Comparison of ENCODE assay signal across 11 cellular contexts in genomic region chr9:94922691-94923107, GRCh38.
A peak's percentile ranks its signal among the peaks of the same experiment; 100 is the strongest.
DNase-seq lines count a peak whose midpoint lies in the region; ATAC-seq, FAIRE-seq and TF ChIP-seq lines count a peak whose summit lies in the region.
"Had no signal": no experiment of that assay in that cellular context is flagged by ENCODE, and none has a peak within 500 bp of the region (broad histone marks: within the 10 kb centered on the region; RNA-seq: fewer than 3 reads in every experiment).

No MANE protein-coding gene starts in this region.

- no peaks in the 10 kb centered on the region for H3K27me3 Mint-ChIP-seq in activated naive CD8-positive, alpha-beta T cell treated with anti-CD3 and anti-CD28 coated beads, Interleukin-2, amount 50 U/mL, for 24 hours
- H3K27me3 Mint-ChIP-seq in endodermal cell (ENCODE audit: insufficient read depth) = no peaks in the 10 kb centered on the region

- TF ChIP-seq CTCF in sigmoid colon (IDR thresholded peaks at IDR 0.05) (no peak), endodermal cell (conservative IDR thresholded peaks at IDR 0.05) (no peak)

- ATAC-seq in SK-N-SH treated with all-trans-retinoic acid at 6 μM for 48 hours = peak; percentile 1; the same call in 1 of the 3 replicates
- peak; percentile 30 for ATAC-seq in Right ventricle myocardium superior (ENCODE audit: poor library complexity)
- ATAC-seq in HG03457 (IDR thresholded peaks at IDR 0.05; ENCODE audit: unreplicated experiment) = no peak
- no peak for ATAC-seq in activated naive CD8-positive, alpha-beta T cell treated with anti-CD3 and anti-CD28 coated beads, Interleukin-2, amount 50 U/mL, for 24 hours

- no peak for TF ChIP-seq POLR2A in GM12891 (IDR thresholded peaks at IDR 0.05; ENCODE audit: low read depth, low read length)
- no peak for TF ChIP-seq POLR2A in sigmoid colon (IDR thresholded peaks at IDR 0.05)

- H3K4me3 ChIP-seq in sigmoid colon = no peak overlapping the region
- H3K4me3 ChIP-seq in endodermal cell (ENCODE audit: low read length) = no peak overlapping the region

- H3K4me1 Mint-ChIP-seq in activated naive CD8-positive, alpha-beta T cell treated with anti-CD3 and anti-CD28 coated beads, Interleukin-2, amount 50 U/mL, for 24 hours = no peaks in the 10 kb centered on the region
- H3K4me1 Mint-ChIP-seq in endodermal cell = peaks cover 24% of the 10 kb centered on the region

- H3K27ac ChIP-seq in sigmoid colon (peak overlapping the region; percentile 72 to 86 (median 82)), endodermal cell (ENCODE audit: low read depth, low read length) (no peak overlapping the region)

- H3K36me3 Mint-ChIP-seq in activated naive CD8-positive, alpha-beta T cell treated with anti-CD3 and anti-CD28 coated beads, Interleukin-2, amount 50 U/mL, for 24 hours (ENCODE audit: low read depth) = no peaks in the 10 kb centered on the region
- H3K36me3 Mint-ChIP-seq in endodermal cell (ENCODE audit: low read depth) = peaks cover 13% of the 10 kb centered on the region

- 44 to 60% methylated on average over 5 of the region's 5 CpGs for WGBS in sigmoid colon, 2 donors
- WGBS in endodermal cell (ENCODE audit: insufficient coverage in 1 of 2, insufficient read length in 1 of 2), 2 experiments = 85 to 95% methylated on average over 5 of the region's 5 CpGs

- H3K9ac ChIP-seq in endodermal cell (ENCODE audit: extremely low read depth, low read length, poor library complexity, severe bottlenecking) = no peak overlapping the region

- peak; percentile 40 for FAIRE-seq in GM12891 (lab: Jason Lieb, UNC)

- H3K4me3 Mint-ChIP-seq in activated naive CD8-positive, alpha-beta T cell treated with anti-CD3 and anti-CD28 coated beads, Interleukin-2, amount 50 U/mL, for 24 hours = no peak overlapping the region
- H3K4me3 Mint-ChIP-seq in endodermal cell = no peak overlapping the region

- H3K9me3 ChIP-seq in sigmoid colon (no peaks in the 10 kb centered on the region), endodermal cell (ENCODE audit: control insufficient read depth, low read length) (no peaks in the 10 kb centered on the region)

- H3K27me3 ChIP-seq in sigmoid colon (no peaks in the 10 kb centered on the region), endodermal cell (ENCODE audit: control insufficient read depth, insufficient read depth, low read length, poor library complexity, severe bottlenecking) (no peaks in the 10 kb centered on the region)

- H3K4me1 ChIP-seq in sigmoid colon (peaks cover 0 to 50% (median 46%) of the 10 kb centered on the region in 4 donors), endodermal cell (ENCODE audit: control insufficient read depth, insufficient read depth, low read length) (peaks cover 9% of the 10 kb centered on the region)

- no peak for TF ChIP-seq EP300 in sigmoid colon (IDR thresholded peaks at IDR 0.05)

- intact Hi-C loops in Right ventricle myocardium superior (cut with DNase I) = no loop called here
- intact Hi-C loops in sigmoid colon (cut with DNase I) = loop anchor here (5.0 kb wide), 1 partner anchor 85 kb away; no protein-coding TSS in a partner anchor

- no peak for DNase-seq in GM12891 (ENCODE audit: insufficient read length, low spot score)
- no peak for DNase-seq in Right ventricle myocardium superior
- peak; percentile 86 for DNase-seq in sigmoid colon
- DNase-seq in NCI-H1930 (lab: John Stamatoyannopoulos, UW) = no peak
- DNase-seq in activated naive CD8-positive, alpha-beta T cell treated with anti-CD3 and anti-CD28 coated beads, Interleukin-2, amount 50 U/mL, for 24 hours = no peak
- no peak for DNase-seq in endodermal cell
- DNase-seq: activated naive CD4-positive, alpha-beta T cell treated with Interleukin-2 at 50 U/mL for 16 hours; midbrain; stimulated activated naive CD4-positive, alpha-beta T cell had no signal

- no peaks in the 10 kb centered on the region for H3K9me3 Mint-ChIP-seq in activated naive CD8-positive, alpha-beta T cell treated with anti-CD3 and anti-CD28 coated beads, Interleukin-2, amount 50 U/mL, for 24 hours
- no peaks in the 10 kb centered on the region for H3K9me3 Mint-ChIP-seq in endodermal cell

- H3K27ac Mint-ChIP-seq in activated naive CD8-positive, alpha-beta T cell treated with anti-CD3 and anti-CD28 coated beads, Interleukin-2, amount 50 U/mL, for 24 hours = no peak overlapping the region
- no peak overlapping the region for H3K27ac Mint-ChIP-seq in endodermal cell

- H3K36me3 ChIP-seq in sigmoid colon (no peaks in the 10 kb centered on the region), endodermal cell (ENCODE audit: control insufficient read depth, insufficient read depth, low read length) (no peaks in the 10 kb centered on the region)

TF ChIP-seq in GM12891, 5 proteins besides CTCF, POLR2A, EP300 and RAD21:
- TF ChIP-seq TAF1 (IDR thresholded peaks at IDR 0.05; ENCODE audit: low read depth, low read length) = no peak

TF ChIP-seq in SK-N-SH treated with all-trans-retinoic acid at 6 μM for 48 hours, 23 proteins besides CTCF, POLR2A, EP300 and RAD21:
- TF ChIP-seq TOX (CRISPR knock-in tag; IDR thresholded peaks at IDR 0.05; ENCODE audit: borderline replicate concordance) = no peak
- TF ChIP-seq, protein P1, sequence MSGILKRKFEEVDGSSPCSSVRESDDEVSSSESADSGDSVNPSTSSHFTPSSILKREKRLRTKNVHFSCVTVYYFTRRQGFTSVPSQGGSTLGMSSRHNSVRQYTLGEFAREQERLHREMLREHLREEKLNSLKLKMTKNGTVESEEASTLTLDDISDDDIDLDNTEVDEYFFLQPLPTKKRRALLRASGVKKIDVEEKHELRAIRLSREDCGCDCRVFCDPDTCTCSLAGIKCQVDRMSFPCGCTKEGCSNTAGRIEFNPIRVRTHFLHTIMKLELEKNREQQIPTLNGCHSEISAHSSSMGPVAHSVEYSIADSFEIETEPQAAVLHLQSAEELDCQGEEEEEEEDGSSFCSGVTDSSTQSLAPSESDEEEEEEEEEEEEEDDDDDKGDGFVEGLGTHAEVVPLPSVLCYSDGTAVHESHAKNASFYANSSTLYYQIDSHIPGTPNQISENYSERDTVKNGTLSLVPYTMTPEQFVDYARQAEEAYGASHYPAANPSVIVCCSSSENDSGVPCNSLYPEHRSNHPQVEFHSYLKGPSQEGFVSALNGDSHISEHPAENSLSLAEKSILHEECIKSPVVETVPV (CRISPR knock-in tag; IDR thresholded peaks at IDR 0.05) = no peak
- TF ChIP-seq ARNTL (CRISPR knock-in tag; IDR thresholded peaks at IDR 0.05; ENCODE audit: borderline replicate concordance, low read depth) = no peak
- no peak for TF ChIP-seq BACH2 (CRISPR knock-in tag; IDR thresholded peaks at IDR 0.05; ENCODE audit: borderline replicate concordance)
- no peak for TF ChIP-seq ESRRG (CRISPR knock-in tag; IDR thresholded peaks at IDR 0.05)
- TF ChIP-seq ZC3H10 (CRISPR knock-in tag; IDR thresholded peaks at IDR 0.05) = no peak
- no peak for TF ChIP-seq ZFP3 (CRISPR knock-in tag; IDR thresholded peaks at IDR 0.05)
- TF ChIP-seq, protein P2, sequence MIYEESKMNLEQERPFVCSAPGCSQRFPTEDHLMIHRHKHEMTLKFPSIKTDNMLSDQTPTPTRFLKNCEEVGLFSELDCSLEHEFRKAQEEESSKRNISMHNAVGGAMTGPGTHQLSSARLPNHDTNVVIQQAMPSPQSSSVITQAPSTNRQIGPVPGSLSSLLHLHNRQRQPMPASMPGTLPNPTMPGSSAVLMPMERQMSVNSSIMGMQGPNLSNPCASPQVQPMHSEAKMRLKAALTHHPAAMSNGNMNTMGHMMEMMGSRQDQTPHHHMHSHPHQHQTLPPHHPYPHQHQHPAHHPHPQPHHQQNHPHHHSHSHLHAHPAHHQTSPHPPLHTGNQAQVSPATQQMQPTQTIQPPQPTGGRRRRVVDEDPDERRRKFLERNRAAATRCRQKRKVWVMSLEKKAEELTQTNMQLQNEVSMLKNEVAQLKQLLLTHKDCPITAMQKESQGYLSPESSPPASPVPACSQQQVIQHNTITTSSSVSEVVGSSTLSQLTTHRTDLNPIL (CRISPR knock-in tag; IDR thresholded peaks at IDR 0.05; ENCODE audit: low read depth) = no peak
- no peak for TF ChIP-seq RARB (CRISPR knock-in tag; IDR thresholded peaks at IDR 0.05)
- TF ChIP-seq, protein P3, sequence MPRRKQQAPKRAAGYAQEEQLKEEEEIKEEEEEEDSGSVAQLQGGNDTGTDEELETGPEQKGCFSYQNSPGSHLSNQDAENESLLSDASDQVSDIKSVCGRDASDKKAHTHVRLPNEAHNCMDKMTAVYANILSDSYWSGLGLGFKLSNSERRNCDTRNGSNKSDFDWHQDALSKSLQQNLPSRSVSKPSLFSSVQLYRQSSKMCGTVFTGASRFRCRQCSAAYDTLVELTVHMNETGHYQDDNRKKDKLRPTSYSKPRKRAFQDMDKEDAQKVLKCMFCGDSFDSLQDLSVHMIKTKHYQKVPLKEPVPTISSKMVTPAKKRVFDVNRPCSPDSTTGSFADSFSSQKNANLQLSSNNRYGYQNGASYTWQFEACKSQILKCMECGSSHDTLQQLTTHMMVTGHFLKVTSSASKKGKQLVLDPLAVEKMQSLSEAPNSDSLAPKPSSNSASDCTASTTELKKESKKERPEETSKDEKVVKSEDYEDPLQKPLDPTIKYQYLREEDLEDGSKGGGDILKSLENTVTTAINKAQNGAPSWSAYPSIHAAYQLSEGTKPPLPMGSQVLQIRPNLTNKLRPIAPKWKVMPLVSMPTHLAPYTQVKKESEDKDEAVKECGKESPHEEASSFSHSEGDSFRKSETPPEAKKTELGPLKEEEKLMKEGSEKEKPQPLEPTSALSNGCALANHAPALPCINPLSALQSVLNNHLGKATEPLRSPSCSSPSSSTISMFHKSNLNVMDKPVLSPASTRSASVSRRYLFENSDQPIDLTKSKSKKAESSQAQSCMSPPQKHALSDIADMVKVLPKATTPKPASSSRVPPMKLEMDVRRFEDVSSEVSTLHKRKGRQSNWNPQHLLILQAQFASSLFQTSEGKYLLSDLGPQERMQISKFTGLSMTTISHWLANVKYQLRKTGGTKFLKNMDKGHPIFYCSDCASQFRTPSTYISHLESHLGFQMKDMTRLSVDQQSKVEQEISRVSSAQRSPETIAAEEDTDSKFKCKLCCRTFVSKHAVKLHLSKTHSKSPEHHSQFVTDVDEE (CRISPR knock-in tag; IDR thresholded peaks at IDR 0.05) = no peak

Comparison
In these comparisons a context has a peak if more than half of its experiments do, and no peak if none do; other contexts are left out.
1. ATAC-seq: peak in SK-N-SH treated with all-trans-retinoic acid at 6 μM for 48 hours (single experiment) and Right ventricle myocardium superior (single experiment); none in HG03457 (single experiment) and activated naive CD8-positive, alpha-beta T cell treated with anti-CD3 and anti-CD28 coated beads, Interleukin-2, amount 50 U/mL, for 24 hours (single experiment).